Comparison of ENCODE assay signal across 8 cellular contexts in the genomic region with DNA sequence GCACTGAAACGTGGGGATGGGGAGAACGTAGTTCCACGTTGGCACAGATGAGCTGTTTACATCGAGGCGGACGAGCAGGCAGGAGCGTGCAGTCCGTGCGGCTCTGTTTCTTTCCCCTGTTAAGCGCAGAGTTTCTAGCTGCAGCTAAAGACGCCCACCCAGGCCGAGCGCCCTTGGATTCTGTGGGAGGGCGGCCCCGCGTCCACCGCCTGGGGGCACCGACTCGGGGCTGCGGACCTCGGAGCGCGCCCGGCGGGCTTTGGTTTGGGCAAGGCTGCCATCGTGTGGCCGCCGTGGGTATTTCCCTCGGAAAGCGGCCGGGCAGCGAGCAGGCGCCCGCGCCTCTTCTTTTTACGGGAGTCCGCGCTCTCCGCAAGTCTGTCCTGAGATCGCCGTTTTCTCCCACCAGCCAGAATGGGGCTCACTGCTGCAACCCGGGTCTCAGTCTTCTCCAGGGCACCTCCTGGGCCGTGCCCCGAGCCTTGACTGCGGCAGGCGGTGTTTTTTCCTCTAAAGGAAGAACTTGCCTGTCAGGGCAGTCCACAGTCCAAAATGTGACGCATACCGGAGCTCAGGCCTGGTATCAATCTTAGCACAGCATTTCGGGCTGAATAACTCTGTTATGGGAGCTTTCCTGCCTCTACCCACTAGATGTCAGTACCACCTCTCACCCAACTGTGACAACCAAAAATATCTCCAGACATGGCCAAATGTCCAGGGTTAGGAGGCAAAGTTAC.
DNase-seq lines count a peak whose midpoint lies in the region; ATAC-seq lines count a peak whose summit lies in the region.

No MANE protein-coding gene starts in this region.

- no peaks in the 10 kb centered on the region for H3K4me1 ChIP-seq in ectodermal cell (ENCODE audit: control insufficient read depth, insufficient read depth, low read length)

- no peaks in the 10 kb centered on the region for H3K36me3 ChIP-seq in ectodermal cell (ENCODE audit: control insufficient read depth, insufficient read depth, low read length)

- H3K27ac ChIP-seq in ectodermal cell (ENCODE audit: insufficient read depth, low read depth, low read length, poor library complexity, severe bottlenecking) = no peak overlapping the region

- no peaks in the 10 kb centered on the region for H3K9me3 ChIP-seq in ectodermal cell (ENCODE audit: control insufficient read depth, low read length)

- peak; percentile 26 for DNase-seq in NCI-H1436 (lab: John Stamatoyannopoulos, UW)
- DNase-seq in NCI-H1436 treated with DMSO at 0.1 percent for 48 hours (lab: John Stamatoyannopoulos, UW) = no peak
- peak; percentile 4 for DNase-seq in NCI-H1105 treated with DMSO at 0.1 percent for 48 hours (lab: John Stamatoyannopoulos, UW)
- DNase-seq in activated CD4-positive, alpha-beta T cell treated with anti-CD3 and anti-CD28 coated beads, Interleukin-2, amount 50 U/mL, for 4 hours = peak; percentile 41 to 43
- peak; percentile 63 to 73 for DNase-seq in lung microvascular endothelial cell (ENCODE audit: low read depth in 2 of 2)
- DNase-seq in stimulated activated CD8-positive, alpha-beta memory T cell treated with anti-CD3 and anti-CD28 coated beads, Interleukin-12 subunit alpha, Interleukin-12 subunit beta, amount 100 ng/mL, for 24 hours (ENCODE audit: extremely low read depth) = peak; percentile 16

- H3K27me3 ChIP-seq in ectodermal cell (ENCODE audit: control insufficient read depth, insufficient read depth, low read length, poor library complexity, severe bottlenecking) = peaks cover 58% of the 10 kb centered on the region

- peak overlapping the region; percentile 0 for H3K4me3 ChIP-seq in ectodermal cell (ENCODE audit: insufficient read depth, low read depth, low read length)

- 10 to 11% methylated on average over 49 of the region's 49 CpGs for WGBS in ectodermal cell, 2 experiments

- peak; percentile 87 for ATAC-seq in HG02610 (IDR thresholded peaks at IDR 0.05; ENCODE audit: unreplicated experiment)
